1 cellular context compared by ENCODE assay signal in the genomic region with DNA sequence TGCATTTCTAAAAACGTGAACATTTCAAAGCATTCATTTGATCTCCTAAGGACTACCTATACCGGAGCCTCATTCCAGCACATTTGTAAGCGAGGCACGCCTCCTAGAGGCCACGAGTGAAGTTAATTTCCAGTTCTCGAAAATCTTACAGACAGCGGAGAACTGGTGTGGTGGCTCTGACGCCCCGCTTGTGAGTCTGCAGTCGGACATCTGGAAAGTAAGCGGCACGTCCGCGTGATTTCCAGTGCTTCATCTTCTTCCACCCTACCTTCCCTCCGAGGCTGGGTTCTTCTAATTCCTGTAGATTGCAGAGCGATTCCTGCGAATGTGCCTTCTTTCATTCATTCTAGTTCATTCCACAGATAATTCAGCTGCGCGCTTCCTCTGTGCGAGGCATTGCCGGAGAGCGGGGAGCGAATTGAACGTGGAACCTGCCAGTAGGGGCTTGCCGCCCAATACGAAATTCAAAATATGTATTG.
A peak's percentile ranks its signal among the peaks of the same experiment; 100 is the strongest.
TF ChIP-seq lines count a peak whose summit lies in the region.

No MANE protein-coding gene starts in this region.

TF ChIP-seq in H1, 55 proteins besides CTCF, POLR2A, EP300 and RAD21:
- TF ChIP-seq TEAD4 (IDR thresholded peaks at IDR 0.05; ENCODE audit: low read depth, low read length) (0 out of 2 replicates have a peak, but pooled peaks have one; percentile 14), ATF2 (IDR thresholded peaks at IDR 0.05; ENCODE audit: low read length) (no peak), CREB1 (IDR thresholded peaks at IDR 0.05) (0 out of 2 replicates have a peak, but pooled peaks have one; percentile 14), RNF2 (IDR thresholded peaks at IDR 0.05; ENCODE audit: borderline replicate concordance, low read depth, low read length, missing control alignments, poor library complexity, severe bottlenecking) (no peak), TBP (IDR thresholded peaks at IDR 0.05; ENCODE audit: low read depth, low read length) (0 out of 2 replicates have a peak, but pooled peaks have one; percentile 24), MAFK (IDR thresholded peaks at IDR 0.05; ENCODE audit: low read depth, low read length) (no peak), SIX5 (IDR thresholded peaks at IDR 0.05; ENCODE audit: low read depth, low read length) (no peak), NANOG (IDR thresholded peaks at IDR 0.05; ENCODE audit: insufficient read depth, low read depth, low read length, poor library complexity, severe bottlenecking) (no peak), BCL11A (IDR thresholded peaks at IDR 0.05; ENCODE audit: low read depth in 2 of 2, low read length in 2 of 2) (no peak), ASH2L (IDR thresholded peaks at IDR 0.05; ENCODE audit: low read length) (peak; percentile 46), SIN3A (conservative IDR thresholded peaks at IDR 0.05 in 1 of 2, IDR thresholded peaks at IDR 0.05 in 1 of 2; ENCODE audit: low read depth in 1 of 2, low read length in 2 of 2) (peak in 1 of 2 experiments; percentile 86; a peak in 2 of 4 replicates), CHD7 (IDR thresholded peaks at IDR 0.05; ENCODE audit: insufficient replicate concordance, low read length) (no peak), BACH1 (IDR thresholded peaks at IDR 0.05; ENCODE audit: low read length) (0 out of 2 replicates have a peak, but pooled peaks have one; percentile 15), JUND (IDR thresholded peaks at IDR 0.05; ENCODE audit: low read length) (0 out of 2 replicates have a peak, but pooled peaks have one; percentile 26), CHD1 (IDR thresholded peaks at IDR 0.05; ENCODE audit: low read depth, low read length) (no peak), TAF7 (optimal IDR thresholded peaks at IDR 0.05; ENCODE audit: borderline replicate concordance, low read depth, low read length) (no peak), POLR2AphosphoS5 (IDR thresholded peaks at IDR 0.05; ENCODE audit: low read depth, low read length) (no peak), RFX5 (IDR thresholded peaks at IDR 0.05; ENCODE audit: borderline replicate concordance, low read depth, low read length) (no peak)
- TF ChIP-seq, protein P1, sequence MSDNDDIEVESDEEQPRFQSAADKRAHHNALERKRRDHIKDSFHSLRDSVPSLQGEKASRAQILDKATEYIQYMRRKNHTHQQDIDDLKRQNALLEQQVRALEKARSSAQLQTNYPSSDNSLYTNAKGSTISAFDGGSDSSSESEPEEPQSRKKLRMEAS (IDR thresholded peaks at IDR 0.05): peak; percentile 47; the same call in 1 of the 2 replicates
